In the genomic region with DNA sequence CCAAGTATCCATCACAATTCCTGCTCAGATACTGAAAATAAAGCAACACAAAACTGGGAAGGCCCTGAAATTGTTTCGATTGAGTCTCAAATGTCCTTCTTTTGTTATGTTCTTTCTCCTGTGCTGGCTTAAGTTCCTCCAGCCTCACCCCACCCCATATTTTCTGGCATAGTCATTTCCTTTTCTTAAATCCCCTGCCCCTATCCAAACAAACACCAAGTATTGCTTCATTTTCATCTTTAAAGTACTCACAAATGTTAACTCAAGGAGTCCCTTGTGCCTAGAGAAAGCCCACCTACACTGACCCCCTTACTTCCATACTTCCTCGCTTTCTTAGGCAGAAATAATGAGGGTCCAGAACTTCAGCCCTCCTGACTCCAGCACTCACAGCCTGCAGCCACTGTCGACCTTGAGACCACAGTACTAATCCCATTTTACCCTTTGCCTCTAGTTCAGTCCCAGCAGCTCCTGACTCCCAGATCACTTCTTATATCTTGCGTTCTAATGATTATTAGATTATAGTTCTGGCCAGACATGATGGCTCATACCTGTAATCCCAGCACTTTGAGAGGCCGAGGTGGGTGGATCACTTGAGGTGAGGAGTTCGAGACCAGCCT, we compare ENCODE assay signal across 10 cellular contexts.
DNase-seq lines count a peak whose midpoint lies in the region; ATAC-seq and TF ChIP-seq lines count a peak whose summit lies in the region.
"Had no signal": no experiment of that assay in that cellular context is flagged by ENCODE, and none has a peak within 500 bp of the region (broad histone marks: within the 10 kb centered on the region; RNA-seq: fewer than 3 reads in every experiment).

No MANE protein-coding gene starts in this region.

- no peak overlapping the region for H3K4me3 Mint-ChIP-seq in activated CD8-positive, alpha-beta T cell treated with anti-CD3 and anti-CD28 coated beads, Interleukin-2, amount 10 ng/mL, durations not matched to agents 7 days and 5 days

- H3K27me3 ChIP-seq in heart left ventricle = no peaks in the 10 kb centered on the region
- H3K27me3 ChIP-seq in fibroblast of lung (ENCODE audit: control insufficient read depth, insufficient read depth, low read length) = no peaks in the 10 kb centered on the region
- H3K27me3 ChIP-seq in smooth muscle cell (ENCODE audit: low read depth) = no peaks in the 10 kb centered on the region

- H3K27ac Mint-ChIP-seq in activated CD8-positive, alpha-beta T cell treated with anti-CD3 and anti-CD28 coated beads, Interleukin-2, amount 10 ng/mL, durations not matched to agents 7 days and 5 days = no peak overlapping the region

- H3K9me3 ChIP-seq in heart left ventricle (peaks cover 0 to 3% (median 0%) of the 10 kb centered on the region in 12 donors), fibroblast of lung (ENCODE audit: control insufficient read depth, insufficient read depth, low read depth, low read length) (no peaks in the 10 kb centered on the region), smooth muscle cell (replicated peaks; ENCODE audit: low read depth) (no peaks in the 10 kb centered on the region)

- H3K79me2 ChIP-seq in fibroblast of lung (ENCODE audit: control insufficient read depth, insufficient read depth, low read length) (no peaks in the 10 kb centered on the region), smooth muscle cell (ENCODE audit: low read depth) (no peaks in the 10 kb centered on the region)

- H3K4me1 ChIP-seq in heart left ventricle (peaks cover 0 to 10% (median 0%) of the 10 kb centered on the region in 12 donors), fibroblast of lung (ENCODE audit: control insufficient read depth, extremely low read depth, insufficient read depth, low read length) (no peaks in the 10 kb centered on the region), smooth muscle cell (ENCODE audit: low read depth) (no peaks in the 10 kb centered on the region)

- ATAC-seq in heart left ventricle (peak in 2 of 4 donors; percentile 34 to 71), left cardiac atrium (no peak)
- ATAC-seq in activated CD8-positive, alpha-beta T cell treated with anti-CD3 and anti-CD28 coated beads, Interleukin-2, amount 10 ng/mL, durations not matched to agents 7 days and 5 days = no peak
- ATAC-seq: left lobe of liver had no signal

- no peaks in the 10 kb centered on the region for H3F3A ChIP-seq in smooth muscle cell (ENCODE audit: low read depth)

- POLR2A ChIA-PET in activated CD8-positive, alpha-beta T cell treated with anti-CD3 and anti-CD28 coated beads, Interleukin-2, amount 10 ng/mL, durations not matched to agents 7 days and 5 days (lab: Charles Lee) = no interaction called here

- TF ChIP-seq CTCF in heart left ventricle (IDR thresholded peaks at IDR 0.05) (no peak), fibroblast of lung (conservative IDR thresholded peaks at IDR 0.05 in 1 of 2, IDR thresholded peaks at IDR 0.05 in 1 of 2; ENCODE audit: low read depth in 1 of 2, low read length in 2 of 2) (no peak), smooth muscle cell (IDR thresholded peaks at IDR 0.05; ENCODE audit: borderline replicate concordance, insufficient read depth, poor library complexity, severe bottlenecking) (no peak)

- no peaks in the 10 kb centered on the region for H3K36me3 Mint-ChIP-seq in activated CD8-positive, alpha-beta T cell treated with anti-CD3 and anti-CD28 coated beads, Interleukin-2, amount 10 ng/mL, durations not matched to agents 7 days and 5 days (ENCODE audit: low read depth)

- H3K9me3 Mint-ChIP-seq in activated CD8-positive, alpha-beta T cell treated with anti-CD3 and anti-CD28 coated beads, Interleukin-2, amount 10 ng/mL, durations not matched to agents 7 days and 5 days (ENCODE audit: insufficient read depth) = no peaks in the 10 kb centered on the region

- no peak for TF ChIP-seq POLR2A in heart left ventricle (IDR thresholded peaks at IDR 0.05)

- peaks cover 11% of the 10 kb centered on the region for H3K27me3 Mint-ChIP-seq in activated CD8-positive, alpha-beta T cell treated with anti-CD3 and anti-CD28 coated beads, Interleukin-2, amount 10 ng/mL, durations not matched to agents 7 days and 5 days (ENCODE audit: low read depth)

- H2AFZ ChIP-seq in fibroblast of lung (ENCODE audit: low read length) = peak overlapping the region; percentile 14
- H2AFZ ChIP-seq in smooth muscle cell (ENCODE audit: low read depth) = peak overlapping the region; percentile 54

- H4K20me1 ChIP-seq in fibroblast of lung (ENCODE audit: control insufficient read depth, extremely low read depth, insufficient read depth, low read length) (no peaks in the 10 kb centered on the region), smooth muscle cell (ENCODE audit: low read depth) (no peaks in the 10 kb centered on the region)

- peak overlapping the region in 7 of 12 donors; percentile 3 to 65 (median 39) for H3K27ac ChIP-seq in heart left ventricle
- H3K27ac ChIP-seq in fibroblast of lung (ENCODE audit: insufficient read depth, low read length) = peak overlapping the region; percentile 49
- H3K27ac ChIP-seq in smooth muscle cell (ENCODE audit: low read depth) = no peak overlapping the region

- WGBS in heart left ventricle, 4 donors = 77 to 81% (median 78%) methylated on average over 6 of the region's 6 CpGs
- 70% methylated on average over 6 of the region's 6 CpGs for WGBS in smooth muscle cell (ENCODE audit: low lambda C conversion rate)

- H3K4me1 Mint-ChIP-seq in activated CD8-positive, alpha-beta T cell treated with anti-CD3 and anti-CD28 coated beads, Interleukin-2, amount 10 ng/mL, durations not matched to agents 7 days and 5 days (ENCODE audit: low read depth) = no peaks in the 10 kb centered on the region

- no peaks in the 10 kb centered on the region for H3K36me3 ChIP-seq in heart left ventricle
- H3K36me3 ChIP-seq in fibroblast of lung (ENCODE audit: control insufficient read depth, insufficient read depth, low read length) = no peaks in the 10 kb centered on the region
- no peaks in the 10 kb centered on the region for H3K36me3 ChIP-seq in smooth muscle cell (ENCODE audit: low read depth)

- intact Hi-C loops in heart left ventricle (cut with DNase I) = loop anchor here in 1 of 10 donors (5.0 kb wide), 1 partner anchor 100 kb away; no protein-coding TSS in a partner anchor
- intact Hi-C loops in left cardiac atrium (cut with DNase I) = no loop called here

- H3K9ac ChIP-seq in fibroblast of lung (ENCODE audit: insufficient read depth, low read length) (no peak overlapping the region), smooth muscle cell (ENCODE audit: low read depth) (no peak overlapping the region)

- DNase-seq in heart left ventricle (no peak), left cardiac atrium (no peak), RPMI7951 (ENCODE audit: low read depth) (peak; percentile 54), fibroblast of lung (ENCODE audit: low read depth in 2 of 2) (peak; percentile 91 to 95), smooth muscle cell (lab: John Stamatoyannopoulos, UW; ENCODE audit: unreplicated experiment) (no peak), NCI-H748 (lab: John Stamatoyannopoulos, UW; ENCODE audit: unreplicated experiment) (no peak), DMS53 treated with DMSO at 0.1 percent for 48 hours (lab: John Stamatoyannopoulos, UW; ENCODE audit: unreplicated experiment) (no peak)
- no peak for DNase-seq in activated CD8-positive, alpha-beta T cell treated with anti-CD3 and anti-CD28 coated beads, Interleukin-2, amount 10 ng/mL, durations not matched to agents 7 days and 5 days
- DNase-seq: T1000 had no signal

- H3K4me3 ChIP-seq in heart left ventricle = no peak overlapping the region
- no peak overlapping the region for H3K4me3 ChIP-seq in fibroblast of lung (replicated peaks in 1 of 4; ENCODE audit: control extremely low read depth in 1 of 4, insufficient read depth in 1 of 4, low read depth in 3 of 4, low read length in 4 of 4)
- H3K4me3 ChIP-seq in smooth muscle cell = no peak overlapping the region

- H3K4me2 ChIP-seq in fibroblast of lung (ENCODE audit: extremely low read depth, insufficient read depth, low read length) (no peak overlapping the region), smooth muscle cell (peak overlapping the region; percentile 28)

- CTCF ChIA-PET in activated CD8-positive, alpha-beta T cell treated with anti-CD3 and anti-CD28 coated beads, Interleukin-2, amount 10 ng/mL, durations not matched to agents 7 days and 5 days (lab: Charles Lee) = no interaction called here

Comparison
In these comparisons a context has a peak if more than half of its experiments do, and no peak if none do; other contexts are left out.
1. DNase-seq: peak in RPMI7951 (single experiment) and fibroblast of lung (2 of 2); none in heart left ventricle (0 of 5), left cardiac atrium (single experiment), smooth muscle cell (single experiment), activated CD8-positive, alpha-beta T cell treated with anti-CD3 and anti-CD28 coated beads, Interleukin-2, amount 10 ng/mL, durations not matched to agents 7 days and 5 days (single experiment), NCI-H748 (single experiment) and DMS53 treated with DMSO at 0.1 percent for 48 hours (single experiment).